ENCODE assay signal across 25 cellular contexts in genomic region chr2:151777911-151778310, GRCh38.
"Had no signal": no experiment of that assay in that cellular context is flagged by ENCODE, and none has a peak within 500 bp of the region (broad histone marks: within the 10 kb centered on the region; RNA-seq: fewer than 3 reads in every experiment).

No MANE protein-coding gene starts in this region.

- H3K36me3 ChIP-seq: SJSA1 had no signal

- H3K9ac ChIP-seq: SK-N-SH had no signal

- H3K4me1 Mint-ChIP-seq: activated CD4-positive, alpha-beta memory T cell treated with anti-CD3 and anti-CD28 coated beads, Interleukin-2, amount 10 ng/mL, durations not matched to agents 7 days and 5 days; activated CD4-positive, alpha-beta T cell treated with anti-CD3 and anti-CD28 coated beads for 36 hours; activated CD8-positive, alpha-beta memory T cell treated with anti-CD3 and anti-CD28 coated beads, Interleukin-2, amount 10 ng/mL, durations not matched to agents 7 days and 5 days had no signal

- ATAC-seq: activated CD4-positive, alpha-beta T cell treated with anti-CD3 and anti-CD28 coated beads for 36 hours; activated CD4-positive, CD25-positive, alpha-beta regulatory T cell treated with anti-CD3 and anti-CD28 coated beads, Interleukin-2, amount 50 U/mL, for 24 hours; activated CD8-positive, alpha-beta memory T cell treated with anti-CD3 and anti-CD28 coated beads, Interleukin-2, amount 10 ng/mL, durations not matched to agents 7 days and 5 days had no signal

- H3K27ac Mint-ChIP-seq: activated CD4-positive, alpha-beta memory T cell treated with anti-CD3 and anti-CD28 coated beads, Interleukin-2, amount 10 ng/mL, durations not matched to agents 7 days and 5 days; activated CD4-positive, alpha-beta T cell treated with anti-CD3 and anti-CD28 coated beads for 36 hours; activated CD8-positive, alpha-beta memory T cell treated with anti-CD3 and anti-CD28 coated beads, Interleukin-2, amount 10 ng/mL, durations not matched to agents 7 days and 5 days; activated naive CD8-positive, alpha-beta T cell treated with anti-CD3 and anti-CD28 coated beads, Interleukin-2, amount 10 ng/mL, durations not matched to agents 7 days and 5 days; T-helper 1 cell treated with Interleukin-12 subunit alpha and Interleukin-12 subunit beta and Interleukin-4 antibody, amounts not matched to agents 30 μg/mL and 1 μg/mL, for 36 hours; T-helper 2 cell treated with Interferon-gamma antibody and Interleukin-4, amounts not matched to agents 5 μg/mL and 100 μg/mL, for 36 hours had no signal

- DNase-seq: activated CD4-positive, alpha-beta memory T cell treated with anti-CD3 and anti-CD28 coated beads, Interleukin-2, amount 10 ng/mL, durations not matched to agents 7 days and 5 days; activated CD4-positive, alpha-beta T cell treated with anti-CD3 and anti-CD28 coated beads for 36 hours; activated CD8-positive, alpha-beta memory T cell treated with anti-CD3 and anti-CD28 coated beads for 24 hours; activated CD8-positive, alpha-beta memory T cell treated with anti-CD3 and anti-CD28 coated beads, Interleukin-2, amount 10 ng/mL, durations not matched to agents 7 days and 5 days; activated CD8-positive, alpha-beta memory T cell treated with anti-CD3 and anti-CD28 coated beads, Interleukin-2, amount 50 U/mL, for 48 hours; activated effector memory CD4-positive, alpha-beta T cell treated with Interleukin-2 at 50 U/mL for 16 hours; activated naive CD4-positive, alpha-beta T cell treated with anti-CD3 and anti-CD28 coated beads, Interleukin-2, amount 50 U/mL, for 16 hours; activated naive CD8-positive, alpha-beta T cell treated with anti-CD3 and anti-CD28 coated beads, Interleukin-2, amount 10 ng/mL, durations not matched to agents 7 days and 5 days; activated T-cell treated with anti-CD3 and anti-CD28 coated beads, Interleukin-2, amount 50 U/mL, for 48 hours; brain microvascular endothelial cell; central memory CD4-positive, alpha-beta T cell; KBM-7; NCI-H1436; NCI-H1694; NCI-H1930; NCI-H2081 treated with DMSO at 0.1 percent for 48 hours; NCI-H226; NCI-H446 treated with DMSO at 0.1 percent for 48 hours; NCI-H69; SHP77; SK-N-SH had no signal

- H3K4me3 ChIP-seq: SJSA1 had no signal

- H3K27me3 Mint-ChIP-seq: activated CD4-positive, alpha-beta memory T cell treated with anti-CD3 and anti-CD28 coated beads, Interleukin-2, amount 10 ng/mL, durations not matched to agents 7 days and 5 days; activated CD4-positive, alpha-beta T cell treated with anti-CD3 and anti-CD28 coated beads for 36 hours; activated CD8-positive, alpha-beta memory T cell treated with anti-CD3 and anti-CD28 coated beads, Interleukin-2, amount 10 ng/mL, durations not matched to agents 7 days and 5 days; activated naive CD8-positive, alpha-beta T cell treated with anti-CD3 and anti-CD28 coated beads, Interleukin-2, amount 10 ng/mL, durations not matched to agents 7 days and 5 days had no signal

- H3K4me2 ChIP-seq: SK-N-SH had no signal

- H3K9me3 ChIP-seq: SJSA1, SK-N-SH had no signal

- H3K9me3 Mint-ChIP-seq: T-helper 1 cell treated with Interleukin-12 subunit alpha and Interleukin-12 subunit beta and Interleukin-4 antibody, amounts not matched to agents 30 μg/mL and 1 μg/mL, for 36 hours had no signal

- H3K27me3 ChIP-seq: brain microvascular endothelial cell, SJSA1 had no signal

- H3K4me3 Mint-ChIP-seq: activated CD4-positive, alpha-beta memory T cell treated with anti-CD3 and anti-CD28 coated beads, Interleukin-2, amount 10 ng/mL, durations not matched to agents 7 days and 5 days; activated CD4-positive, alpha-beta T cell treated with anti-CD3 and anti-CD28 coated beads for 36 hours; activated CD8-positive, alpha-beta memory T cell treated with anti-CD3 and anti-CD28 coated beads, Interleukin-2, amount 10 ng/mL, durations not matched to agents 7 days and 5 days; activated naive CD8-positive, alpha-beta T cell treated with anti-CD3 and anti-CD28 coated beads, Interleukin-2, amount 10 ng/mL, durations not matched to agents 7 days and 5 days; T-helper 1 cell treated with Interleukin-12 subunit alpha and Interleukin-12 subunit beta and Interleukin-4 antibody, amounts not matched to agents 30 μg/mL and 1 μg/mL, for 36 hours; T-helper 2 cell treated with Interferon-gamma antibody and Interleukin-4, amounts not matched to agents 5 μg/mL and 100 μg/mL, for 36 hours had no signal

- H3K27ac ChIP-seq: brain microvascular endothelial cell, SJSA1 had no signal

- H3K4me1 ChIP-seq: SJSA1 had no signal
